Comparison of ENCODE assay signal across 9 cellular contexts in genomic region chr22:18110944-18111758, GRCh38. TPM values are rescaled to one million over a fixed set of nuclear protein-coding genes. Genes with fewer than 3 reads are reported as not detected.
DNase-seq lines count a peak whose midpoint lies in the region; ATAC-seq and TF ChIP-seq lines count a peak whose summit lies in the region.
"Had no signal": no experiment of that assay in that cellular context is flagged by ENCODE, and none has a peak within 500 bp of the region (broad histone marks: within the 10 kb centered on the region; RNA-seq: fewer than 3 reads in every experiment).

No MANE protein-coding gene starts in this region.

- H3K27ac ChIP-seq in GM23338 (ENCODE audit: low read depth) (no peak overlapping the region), skin epidermis (peak overlapping the region in 1 of 21 experiments; percentile 10)

- peak overlapping the region; percentile 89 for H2AFZ ChIP-seq in GM23338

- no peaks in the 10 kb centered on the region for H3K79me2 ChIP-seq in GM23338 (replicated peaks; ENCODE audit: insufficient read depth)

- H3K36me3 ChIP-seq in GM23338 (ENCODE audit: insufficient read depth), result no peaks in the 10 kb centered on the region

- no peak for TF ChIP-seq CTCF in GM23338 (conservative IDR thresholded peaks at IDR 0.05; ENCODE audit: low read depth in 2 of 2)

- no peaks in the 10 kb centered on the region for H4K20me1 ChIP-seq in GM23338 (replicated peaks; ENCODE audit: insufficient read depth)

- H3K4me2 ChIP-seq in GM23338, result peak overlapping the region; percentile 93

- POLR2A ChIA-PET in activated naive CD8-positive, alpha-beta T cell treated with anti-CD3 and anti-CD28 coated beads, Interleukin-2, amount 10 ng/mL, durations not matched to agents 7 days and 5 days (lab: Charles Lee), result interaction anchor here (0.7 to 1.0 kb wide), 2 partner anchors 39 kb away, joined by 3 to 4 read pairs; partner anchors contain the start of gene USP18

- H3K27ac Mint-ChIP-seq in GM23338, result no peak overlapping the region
- no peak overlapping the region for H3K27ac Mint-ChIP-seq in activated naive CD8-positive, alpha-beta T cell treated with anti-CD3 and anti-CD28 coated beads, Interleukin-2, amount 10 ng/mL, durations not matched to agents 7 days and 5 days

- peak overlapping the region; percentile 66 for H3K4me3 ChIP-seq in GM23338
- H3K4me3 ChIP-seq in iPS-11a (ENCODE audit: low read depth, low read length), result peak overlapping the region; percentile 10
- H3K4me3 ChIP-seq in skin epidermis, result peak overlapping the region; percentile 22 to 49 (median 31)

- DNase-seq in GM23338 (ENCODE audit: low spot score), result peak; percentile 58
- DNase-seq in activated naive CD8-positive, alpha-beta T cell treated with anti-CD3 and anti-CD28 coated beads, Interleukin-2, amount 10 ng/mL, durations not matched to agents 7 days and 5 days, result no peak
- no peak for DNase-seq in DMS79 (lab: John Stamatoyannopoulos, UW)
- no peak for DNase-seq in NCI-H1436 treated with DMSO at 0.1 percent for 48 hours (lab: John Stamatoyannopoulos, UW)
- no peak for DNase-seq in amniotic stem cell (lab: John Stamatoyannopoulos, UW)
- DNase-seq: NCI-H1694 had no signal

- H3F3A ChIP-seq in GM23338 (replicated peaks; ENCODE audit: low read depth), result no peaks in the 10 kb centered on the region

- peaks cover 47% of the 10 kb centered on the region for H3K27me3 ChIP-seq in GM23338 (ENCODE audit: insufficient read depth)

- ATAC-seq in GM23338 (peak; percentile 41), HG02763 (IDR thresholded peaks at IDR 0.05; ENCODE audit: unreplicated experiment) (no peak)
- ATAC-seq in activated naive CD8-positive, alpha-beta T cell treated with anti-CD3 and anti-CD28 coated beads, Interleukin-2, amount 10 ng/mL, durations not matched to agents 7 days and 5 days (ENCODE audit: low read depth), result no peak

- peaks cover 11% of the 10 kb centered on the region for H3K4me1 Mint-ChIP-seq in GM23338
- H3K4me1 Mint-ChIP-seq in activated naive CD8-positive, alpha-beta T cell treated with anti-CD3 and anti-CD28 coated beads, Interleukin-2, amount 10 ng/mL, durations not matched to agents 7 days and 5 days, result peaks cover 32% of the 10 kb centered on the region

- H3K36me3 Mint-ChIP-seq in GM23338 (ENCODE audit: low read depth), result peaks cover 11% of the 10 kb centered on the region
- H3K36me3 Mint-ChIP-seq in activated naive CD8-positive, alpha-beta T cell treated with anti-CD3 and anti-CD28 coated beads, Interleukin-2, amount 10 ng/mL, durations not matched to agents 7 days and 5 days, result peaks cover 5% of the 10 kb centered on the region

- H3K27me3 Mint-ChIP-seq in GM23338 (ENCODE audit: insufficient read depth, low read depth, poor library complexity), result peaks cover 34% of the 10 kb centered on the region
- H3K27me3 Mint-ChIP-seq in activated naive CD8-positive, alpha-beta T cell treated with anti-CD3 and anti-CD28 coated beads, Interleukin-2, amount 10 ng/mL, durations not matched to agents 7 days and 5 days, result peaks cover 45% of the 10 kb centered on the region

- no peaks in the 10 kb centered on the region for H3K9me2 ChIP-seq in GM23338 (ENCODE audit: insufficient read depth)

- peaks cover 12% of the 10 kb centered on the region; the same call in 1 of the 2 replicates for H3K4me1 ChIP-seq in GM23338 (ENCODE audit: insufficient read depth)

- peaks cover 32% of the 10 kb centered on the region for H3K9me3 Mint-ChIP-seq in GM23338
- peaks cover 2% of the 10 kb centered on the region for H3K9me3 Mint-ChIP-seq in activated naive CD8-positive, alpha-beta T cell treated with anti-CD3 and anti-CD28 coated beads, Interleukin-2, amount 10 ng/mL, durations not matched to agents 7 days and 5 days

- H3K4me3 Mint-ChIP-seq in GM23338, result peak overlapping the region; percentile 52
- peak overlapping the region; percentile 70 for H3K4me3 Mint-ChIP-seq in activated naive CD8-positive, alpha-beta T cell treated with anti-CD3 and anti-CD28 coated beads, Interleukin-2, amount 10 ng/mL, durations not matched to agents 7 days and 5 days

TF ChIP-seq in GM23338, 12 proteins besides CTCF, POLR2A, EP300 and RAD21 (continues in another document):
- no peak for TF ChIP-seq ZNF331 (CRISPR knock-in tag; IDR thresholded peaks at IDR 0.05; ENCODE audit: low read depth)
- no peak for TF ChIP-seq STAT1 (IDR thresholded peaks at IDR 0.05; ENCODE audit: unreplicated experiment)
- no peak for TF ChIP-seq REST (IDR thresholded peaks at IDR 0.05; ENCODE audit: unreplicated experiment)
- TF ChIP-seq NANOG (IDR thresholded peaks at IDR 0.05; ENCODE audit: borderline replicate concordance), result no peak
- TF ChIP-seq EZH2 (IDR thresholded peaks at IDR 0.05; ENCODE audit: low read depth, unreplicated experiment), result no peak
- no peak for TF ChIP-seq POLR2AphosphoS5 (IDR thresholded peaks at IDR 0.05; ENCODE audit: low read depth)
- TF ChIP-seq ZNF114 (CRISPR knock-in tag; IDR thresholded peaks at IDR 0.05), result no peak
- TF ChIP-seq CREB1 (CRISPR knock-in tag; IDR thresholded peaks at IDR 0.05; ENCODE audit: low read depth), result no peak
- TF ChIP-seq EZH2phosphoT487 (IDR thresholded peaks at IDR 0.05; ENCODE audit: unreplicated experiment), result no peak
- TF ChIP-seq JUNB (IDR thresholded peaks at IDR 0.05; ENCODE audit: unreplicated experiment), result no peak

RNA-seq across cellular contexts. Expression of gene TUBA8, which starts 0.5 kb away (rescaled TPM):
- total RNA-seq in GM23338 (2014; rRNA removed; shearing (Covaris generic)), result 0.31 TPM in 1 of 2 replicates, not detected in the other
- 0.48 and 0.64 TPM in 2 replicates for polyA plus RNA-seq in GM23338 (2016; fragmentation: Nextera tagmentation; extraction: Ambion mirVana)
- 1 to 10 TPM in 1 of 2 experiments, under 1 TPM in 1; 0.99 to 3.7 TPM for total RNA-seq in activated naive CD8-positive, alpha-beta T cell treated with anti-CD3 and anti-CD28 coated beads, Interleukin-2, amount 10 ng/mL, durations not matched to agents 7 days and 5 days

RNA-seq across cellular contexts. Expression of gene PEX26, which starts 33.4 kb away (rescaled TPM):
- total RNA-seq in GM23338 (2014; rRNA removed; shearing (Covaris generic)), result 43.0 and 48.9 TPM in 2 replicates
- 3.6 and 4.0 TPM in 2 replicates for polyA plus RNA-seq in GM23338 (2016; fragmentation: Nextera tagmentation; extraction: Ambion mirVana)
- total RNA-seq in activated naive CD8-positive, alpha-beta T cell treated with anti-CD3 and anti-CD28 coated beads, Interleukin-2, amount 10 ng/mL, durations not matched to agents 7 days and 5 days, result 10 to 100 TPM; 36.0 to 37.2 TPM

RNA-seq across cellular contexts. Expression of gene USP18, which starts 38.8 kb away (rescaled TPM):
- 4.4 and 6.5 TPM in 2 replicates for total RNA-seq in GM23338 (2014; rRNA removed; shearing (Covaris generic))
- polyA plus RNA-seq in GM23338 (2016; fragmentation: Nextera tagmentation; extraction: Ambion mirVana), result 3.8 and 4.2 TPM in 2 replicates
- total RNA-seq in activated naive CD8-positive, alpha-beta T cell treated with anti-CD3 and anti-CD28 coated beads, Interleukin-2, amount 10 ng/mL, durations not matched to agents 7 days and 5 days, result 10 to 100 TPM; 53.2 to 58.0 TPM

Comparison
In these comparisons a context has a peak if more than half of its experiments do, and no peak if none do; other contexts are left out.
1. H3K4me3 ChIP-seq: peak in every context shown above with its lines; median percentile 66 in GM23338; 31 in skin epidermis; 10 in iPS-11a.